ENCODE assay signal across 1 cellular context in genomic region chr1:22428672-22429071, GRCh38.
TF ChIP-seq lines count a peak whose summit lies in the region.

No MANE protein-coding gene starts in this region.

TF ChIP-seq in HCT116, 20 proteins besides CTCF, POLR2A, EP300 and RAD21 (continued from another document):
- TF ChIP-seq, protein P1, sequence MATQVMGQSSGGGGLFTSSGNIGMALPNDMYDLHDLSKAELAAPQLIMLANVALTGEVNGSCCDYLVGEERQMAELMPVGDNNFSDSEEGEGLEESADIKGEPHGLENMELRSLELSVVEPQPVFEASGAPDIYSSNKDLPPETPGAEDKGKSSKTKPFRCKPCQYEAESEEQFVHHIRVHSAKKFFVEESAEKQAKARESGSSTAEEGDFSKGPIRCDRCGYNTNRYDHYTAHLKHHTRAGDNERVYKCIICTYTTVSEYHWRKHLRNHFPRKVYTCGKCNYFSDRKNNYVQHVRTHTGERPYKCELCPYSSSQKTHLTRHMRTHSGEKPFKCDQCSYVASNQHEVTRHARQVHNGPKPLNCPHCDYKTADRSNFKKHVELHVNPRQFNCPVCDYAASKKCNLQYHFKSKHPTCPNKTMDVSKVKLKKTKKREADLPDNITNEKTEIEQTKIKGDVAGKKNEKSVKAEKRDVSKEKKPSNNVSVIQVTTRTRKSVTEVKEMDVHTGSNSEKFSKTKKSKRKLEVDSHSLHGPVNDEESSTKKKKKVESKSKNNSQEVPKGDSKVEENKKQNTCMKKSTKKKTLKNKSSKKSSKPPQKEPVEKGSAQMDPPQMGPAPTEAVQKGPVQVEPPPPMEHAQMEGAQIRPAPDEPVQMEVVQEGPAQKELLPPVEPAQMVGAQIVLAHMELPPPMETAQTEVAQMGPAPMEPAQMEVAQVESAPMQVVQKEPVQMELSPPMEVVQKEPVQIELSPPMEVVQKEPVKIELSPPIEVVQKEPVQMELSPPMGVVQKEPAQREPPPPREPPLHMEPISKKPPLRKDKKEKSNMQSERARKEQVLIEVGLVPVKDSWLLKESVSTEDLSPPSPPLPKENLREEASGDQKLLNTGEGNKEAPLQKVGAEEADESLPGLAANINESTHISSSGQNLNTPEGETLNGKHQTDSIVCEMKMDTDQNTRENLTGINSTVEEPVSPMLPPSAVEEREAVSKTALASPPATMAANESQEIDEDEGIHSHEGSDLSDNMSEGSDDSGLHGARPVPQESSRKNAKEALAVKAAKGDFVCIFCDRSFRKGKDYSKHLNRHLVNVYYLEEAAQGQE (IDR thresholded peaks at IDR 0.05; ENCODE audit: low read depth) = no peak
- TF ChIP-seq TCF7L2 (IDR thresholded peaks at IDR 0.05; ENCODE audit: borderline replicate concordance, extremely low read depth, insufficient read depth, insufficient read length) (no peak), JUND (IDR thresholded peaks at IDR 0.05) (no peak), SRF (IDR thresholded peaks at IDR 0.05; ENCODE audit: low read depth) (no peak)
